Comparison of ENCODE assay signal across 8 cellular contexts in the genomic region with DNA sequence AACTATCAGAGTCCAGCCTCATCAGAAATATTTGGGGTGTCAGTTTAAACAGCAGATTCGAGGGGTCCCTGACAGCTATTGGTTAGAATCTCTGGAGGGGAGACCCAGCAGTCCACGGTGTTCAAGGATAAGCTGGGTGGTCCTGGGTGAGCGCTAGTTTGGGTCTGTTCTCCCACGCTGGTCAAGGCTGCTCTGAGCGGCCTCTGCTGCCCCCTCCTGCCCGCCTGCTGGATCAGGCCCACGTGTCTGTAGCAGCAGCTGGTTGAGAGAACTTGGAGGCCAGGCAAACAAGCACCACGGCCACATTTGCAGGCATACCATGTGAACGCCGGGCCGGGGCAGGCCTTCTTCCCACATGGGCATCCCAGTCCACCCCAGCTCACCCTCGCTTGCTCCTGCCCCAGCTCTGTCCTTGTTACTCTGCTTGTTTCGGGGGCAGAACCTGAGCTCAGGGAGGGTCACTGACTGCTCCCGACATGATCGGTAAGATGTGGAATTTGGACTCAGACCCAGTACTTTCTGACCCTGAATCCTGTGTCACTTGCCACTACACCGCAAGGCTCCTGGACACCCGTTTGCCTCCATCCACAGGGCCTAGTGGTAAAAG. TPM values are rescaled to one million over a fixed set of nuclear protein-coding genes. Genes with fewer than 3 reads are reported as not detected.
DNase-seq lines count a peak whose midpoint lies in the region; ATAC-seq and TF ChIP-seq lines count a peak whose summit lies in the region.

No MANE protein-coding gene starts in this region.

- H3K27ac ChIP-seq in mammary epithelial cell (ENCODE audit: insufficient read depth, low read depth, low read length) (no peak overlapping the region), stomach smooth muscle (ENCODE audit: low read length) (peak overlapping the region; percentile 93)

- no peak overlapping the region for H3K4me2 ChIP-seq in mammary epithelial cell (ENCODE audit: insufficient read depth, low read depth, low read length)

- CTCF ChIA-PET in mammary epithelial cell (lab: Charles Lee; ENCODE audit: low non-redundant PET), result interaction anchor here (0.7 kb wide), 2 partner anchors 178 to 697 kb away, joined by 3 to 6 read pairs; no protein-coding TSS in a partner anchor

- in situ Hi-C loops in mammary epithelial cell (cut with MboI; ENCODE audit: low sequenced_read_pairs in 2 of 2), result loop anchor here (5.0 to 10.0 kb wide), 2 partner anchors 445 to 693 kb away; no protein-coding TSS in a partner anchor

- no peak for ATAC-seq in T-helper 17 cell
- ATAC-seq in HG03457 (IDR thresholded peaks at IDR 0.05; ENCODE audit: unreplicated experiment), result no peak

- H2AFZ ChIP-seq in mammary epithelial cell (ENCODE audit: low read depth, low read length), result no peak overlapping the region

- peak; percentile 22 for DNase-seq in stimulated activated CD4-positive, alpha-beta T cell treated with anti-CD3 and anti-CD28 coated beads, Interleukin-4, amount 100 ng/mL, for 24 hours
- DNase-seq in stimulated activated CD4-positive, alpha-beta T cell treated with anti-CD3 and anti-CD28 coated beads, Interleukin-12 subunit alpha, Interleukin-12 subunit beta, amount 100 ng/mL, for 4 hours, result no peak
- peak; percentile 67 for DNase-seq in NCI-H460 (ENCODE audit: extremely low read depth, low read depth)
- peak; percentile 27 for DNase-seq in mammary epithelial cell
- DNase-seq in kidney glomerular epithelial cell (lab: John Stamatoyannopoulos, UW), result peak; percentile 7
- DNase-seq in T-helper 17 cell, result no peak

- H3K36me3 ChIP-seq in mammary epithelial cell (ENCODE audit: insufficient read depth, low read length), result no peaks in the 10 kb centered on the region
- H3K36me3 ChIP-seq in stomach smooth muscle (ENCODE audit: control insufficient read depth in 2 of 2, insufficient read depth in 2 of 2, low read length in 2 of 2), result peaks cover 5 to 24% of the 10 kb centered on the region in 2 donors

- no peaks in the 10 kb centered on the region for H4K20me1 ChIP-seq in mammary epithelial cell (ENCODE audit: insufficient read depth, low read length)

- no peaks in the 10 kb centered on the region for H3K9me3 ChIP-seq in mammary epithelial cell (replicated peaks; ENCODE audit: insufficient read depth, low read length)
- H3K9me3 ChIP-seq in stomach smooth muscle (ENCODE audit: control insufficient read depth in 2 of 2, low read length in 2 of 2), result no peaks in the 10 kb centered on the region
- H3K9me3 ChIP-seq in T-helper 17 cell (ENCODE audit: control insufficient read depth, low read length, poor library complexity, severe bottlenecking), result no peaks in the 10 kb centered on the region

- dilution Hi-C loops in mammary epithelial cell (cut with HindIII; ENCODE audit: low sequenced_read_pairs), result loop anchor here (5.0 kb wide), 1 partner anchor 440 kb away; no protein-coding TSS in a partner anchor

- intact Hi-C loops in mammary epithelial cell (cut with micrococcal nuclease), result loop anchor here (1.0 kb wide), 1 partner anchor 177 kb away; no protein-coding TSS in a partner anchor

- H3K4me1 Mint-ChIP-seq in T-helper 17 cell, result peaks cover 8% of the 10 kb centered on the region

- H3K27me3 Mint-ChIP-seq in T-helper 17 cell, result peaks cover 92% of the 10 kb centered on the region

- 24% methylated on average over 15 of the region's 17 CpGs for WGBS in mammary epithelial cell (ENCODE audit: low coverage, missing lambda C conversion rate)

- no peak overlapping the region for H3K27ac Mint-ChIP-seq in T-helper 17 cell

- no peak overlapping the region for H3K4me3 Mint-ChIP-seq in T-helper 17 cell

- H3K4me1 ChIP-seq in mammary epithelial cell (ENCODE audit: insufficient read depth, low read length) (no peaks in the 10 kb centered on the region), stomach smooth muscle (ENCODE audit: control insufficient read depth, insufficient read depth, low read length) (peaks cover 48% of the 10 kb centered on the region)

- no TSS peak for BruUV-seq in mammary epithelial cell (replicated peaks; lab: Mats Ljungman, UMichigan)

- H3K27me3 ChIP-seq in mammary epithelial cell (ENCODE audit: insufficient read depth, low read length) (peaks cover 47% of the 10 kb centered on the region), stomach smooth muscle (ENCODE audit: control insufficient read depth in 1 of 2, insufficient read depth in 2 of 2, low read length in 2 of 2) (no peaks in the 10 kb centered on the region)

- H3K36me3 Mint-ChIP-seq in T-helper 17 cell (ENCODE audit: low read depth), result no peaks in the 10 kb centered on the region

- H3K4me3 ChIP-seq in mammary epithelial cell (replicated peaks in 1 of 3; ENCODE audit: insufficient read depth in 1 of 3, low read depth in 2 of 3, low read length in 3 of 3), result no peak overlapping the region
- H3K4me3 ChIP-seq in stomach smooth muscle (ENCODE audit: low read length in 2 of 2), result peak overlapping the region; percentile 93 to 98

- TF ChIP-seq CTCF in mammary epithelial cell (conservative IDR thresholded peaks at IDR 0.05 in 1 of 2, IDR thresholded peaks at IDR 0.05 in 1 of 2; ENCODE audit: extremely low read depth in 1 of 2, insufficient read depth in 1 of 2, low read depth in 1 of 2, low read length in 2 of 2), result peak; percentile 60 to 73

- H3K9ac ChIP-seq in mammary epithelial cell (ENCODE audit: insufficient read depth, low read length) (no peak overlapping the region), stomach smooth muscle (ENCODE audit: low read length in 2 of 2) (peak overlapping the region; percentile 87 to 98)

- H3K79me2 ChIP-seq in mammary epithelial cell (ENCODE audit: insufficient read depth, low read length), result no peaks in the 10 kb centered on the region

RNA-seq across cellular contexts. Expression of gene FOXF1, which starts 7.4 kb away (rescaled TPM):
- total RNA-seq in NCI-H460 (2014; rRNA removed; shearing (Covaris generic)), result 8.2 and 8.9 TPM in 2 replicates
- polyA plus RNA-seq in NCI-H460 (2014; cell fraction: nucleus; rRNA removed), result 7.8 and 8.4 TPM in 2 replicates
- not detected for total RNA-seq in mammary epithelial cell
- polyA plus RNA-seq in mammary epithelial cell, result not detected
- polyA minus RNA-seq in mammary epithelial cell, result not detected
- total RNA-seq in T-helper 17 cell, result not detected

RNA-seq across cellular contexts. Expression of gene MTHFSD, which starts 37.3 kb away (rescaled TPM):
- 8.5 and 12.0 TPM in 2 replicates for total RNA-seq in NCI-H460 (2014; rRNA removed; shearing (Covaris generic))
- 12.7 and 26.4 TPM in 2 replicates for polyA plus RNA-seq in NCI-H460 (2014; cell fraction: nucleus; rRNA removed)
- total RNA-seq in mammary epithelial cell (10 to 100 TPM; 17.3 to 25.4 TPM), T-helper 17 cell (10 to 100 TPM; 10.8 to 13.1 TPM)
- polyA plus RNA-seq in mammary epithelial cell, result 11.3 TPM
- 1.4 TPM for polyA minus RNA-seq in mammary epithelial cell

RNA-seq across cellular contexts. Expression of gene FOXC2, which starts 48.9 kb away (rescaled TPM):
- not detected in 2 replicates for total RNA-seq in NCI-H460 (2014; rRNA removed; shearing (Covaris generic))
- not detected in 2 replicates for polyA plus RNA-seq in NCI-H460 (2014; cell fraction: nucleus; rRNA removed)
- 10 to 100 TPM in 1 of 2 donors, 1 to 10 TPM in 1; 1.3 to 13.3 TPM for total RNA-seq in mammary epithelial cell
- 1.3 TPM for polyA plus RNA-seq in mammary epithelial cell
- polyA minus RNA-seq in mammary epithelial cell, result 0.98 TPM
- total RNA-seq in T-helper 17 cell, result not detected

Comparison
In these comparisons a context has a peak if more than half of its experiments do, and no peak if none do; other contexts are left out.
1. DNase-seq: peak in stimulated activated CD4-positive, alpha-beta T cell treated with anti-CD3 and anti-CD28 coated beads, Interleukin-4, amount 100 ng/mL, for 24 hours (single experiment), NCI-H460 (single experiment), mammary epithelial cell (single experiment) and kidney glomerular epithelial cell (single experiment); none in stimulated activated CD4-positive, alpha-beta T cell treated with anti-CD3 and anti-CD28 coated beads, Interleukin-12 subunit alpha, Interleukin-12 subunit beta, amount 100 ng/mL, for 4 hours (single experiment) and T-helper 17 cell (0 of 3).
2. H3K4me3 ChIP-seq: peak in stomach smooth muscle (2 of 2); none in mammary epithelial cell (0 of 3).